ENCODE assay signal across 1 cellular context in the genomic region with DNA sequence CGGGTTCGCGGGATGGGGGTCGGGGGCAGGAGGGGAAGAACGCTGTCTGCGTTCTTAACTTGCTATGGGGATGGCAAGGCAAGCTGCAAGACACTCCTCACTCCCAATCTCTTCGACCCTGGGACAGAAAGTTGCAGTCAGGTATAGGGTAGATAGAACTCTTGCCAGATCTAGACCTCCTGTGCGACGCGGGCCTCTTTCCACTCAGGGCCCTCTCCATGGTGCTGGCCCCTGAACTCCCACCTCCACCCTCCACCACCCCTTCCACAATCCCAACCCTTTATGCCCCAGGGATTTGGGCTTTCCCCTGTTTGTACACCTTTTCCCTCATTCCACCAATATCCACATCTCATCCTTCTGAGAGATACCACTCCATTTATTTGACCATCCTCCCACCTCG.
TF ChIP-seq lines count a peak whose summit lies in the region.

No MANE protein-coding gene starts in this region.

TF ChIP-seq in A549, 52 proteins besides CTCF, POLR2A, EP300 and RAD21 (continued from another document):
- TF ChIP-seq, protein P1, sequence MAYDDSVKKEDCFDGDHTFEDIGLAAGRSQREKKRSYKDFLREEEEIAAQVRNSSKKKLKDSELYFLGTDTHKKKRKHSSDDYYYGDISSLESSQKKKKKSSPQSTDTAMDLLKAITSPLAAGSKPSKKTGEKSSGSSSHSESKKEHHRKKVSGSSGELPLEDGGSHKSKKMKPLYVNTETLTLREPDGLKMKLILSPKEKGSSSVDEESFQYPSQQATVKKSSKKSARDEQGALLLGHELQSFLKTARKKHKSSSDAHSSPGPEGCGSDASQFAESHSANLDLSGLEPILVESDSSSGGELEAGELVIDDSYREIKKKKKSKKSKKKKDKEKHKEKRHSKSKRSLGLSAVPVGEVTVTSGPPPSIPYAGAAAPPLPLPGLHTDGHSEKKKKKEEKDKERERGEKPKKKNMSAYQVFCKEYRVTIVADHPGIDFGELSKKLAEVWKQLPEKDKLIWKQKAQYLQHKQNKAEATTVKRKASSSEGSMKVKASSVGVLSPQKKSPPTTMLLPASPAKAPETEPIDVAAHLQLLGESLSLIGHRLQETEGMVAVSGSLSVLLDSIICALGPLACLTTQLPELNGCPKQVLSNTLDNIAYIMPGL (CRISPR knock-in tag; IDR thresholded peaks at IDR 0.05; ENCODE audit: borderline replicate concordance), result no peak
- TF ChIP-seq ZNF302 (CRISPR knock-in tag; IDR thresholded peaks at IDR 0.05), result no peak
